In genomic region chr9:91690540-91691249, GRCh38 we compare ENCODE assay signal across 21 cellular contexts.
A peak's percentile ranks its signal among the peaks of the same experiment; 100 is the strongest.
DNase-seq lines count a peak whose midpoint lies in the region; ATAC-seq and TF ChIP-seq lines count a peak whose summit lies in the region.
"Had no signal": no experiment of that assay in that cellular context is flagged by ENCODE, and none has a peak within 500 bp of the region (broad histone marks: within the 10 kb centered on the region; RNA-seq: fewer than 3 reads in every experiment).

No MANE protein-coding gene starts in this region.

- DNase-seq in natural killer cell: no peak
- no peak for DNase-seq in natural killer cell treated with Interleukin-12 subunit alpha and Interleukin-12 subunit beta and Interleukin-15 and Interleukin-18, amount 100 ng/mL, for 72 hours (ENCODE audit: low spot score)
- peak; percentile 28 for DNase-seq in amniotic epithelial cell (ENCODE audit: low read depth)
- peak; percentile 42 for DNase-seq in mucosa of gallbladder (ENCODE audit: low spot score)
- no peak for DNase-seq in mesenteric fat pad (ENCODE audit: low spot score)
- DNase-seq: activated B cell treated with CpG ODN at 0.5 μM for 24 hours; activated CD4-positive, alpha-beta memory T cell treated with anti-CD3 and anti-CD28 coated beads, Interleukin-2, amount 10 ng/mL, durations not matched to agents 7 days and 5 days; activated T-cell treated with anti-CD3 and anti-CD28 coated beads, Interleukin-2, amount 50 U/mL, for 4 hours; DMS153; erythroblast; Karpas-422; naive B cell; NCI-H1694 treated with DMSO at 0.1 percent for 48 hours; NCI-H526 treated with DMSO at 0.1 percent for 48 hours; posterior cingulate gyrus had no signal

- ATAC-seq in natural killer cell (peak in 2 of 3 donors; percentile 34 to 50), GM21576 (IDR thresholded peaks at IDR 0.05; ENCODE audit: unreplicated experiment) (no peak), HG02884 (IDR thresholded peaks at IDR 0.05; ENCODE audit: unreplicated experiment) (no peak)
- no peak for ATAC-seq in natural killer cell treated with Interleukin-12 subunit alpha and Interleukin-12 subunit beta and Interleukin-15 and Interleukin-18, amount 100 ng/mL, for 72 hours
- ATAC-seq: activated T-cell treated with anti-CD3 and anti-CD28 coated beads, Interleukin-2, amount 50 U/mL, for 4 hours had no signal

- H3K27ac Mint-ChIP-seq in natural killer cell: peak overlapping the region in 1 of 2 donors; percentile 55
- H3K27ac Mint-ChIP-seq in natural killer cell treated with Interleukin-12 subunit alpha and Interleukin-12 subunit beta and Interleukin-15 and Interleukin-18, amount 100 ng/mL, for 72 hours: peak overlapping the region in 1 of 2 donors; percentile 16
- H3K27ac Mint-ChIP-seq: activated B cell treated with CpG ODN at 0.5 μM for 24 hours; activated CD4-positive, alpha-beta memory T cell treated with anti-CD3 and anti-CD28 coated beads, Interleukin-2, amount 10 ng/mL, durations not matched to agents 7 days and 5 days; activated naive CD4-positive, alpha-beta T cell treated with anti-CD3 and anti-CD28 coated beads, Interleukin-2, amount 50 U/mL, for 24 hours; B cell; brain; T-helper 2 cell treated with Interferon-gamma antibody and Interleukin-4, amounts not matched to agents 5 μg/mL and 100 μg/mL, for 36 hours had no signal

- H3K27me3 Mint-ChIP-seq in natural killer cell (ENCODE audit: low read depth in 2 of 2): no peaks in the 10 kb centered on the region
- peaks cover 0 to 7% of the 10 kb centered on the region in 2 donors for H3K27me3 Mint-ChIP-seq in natural killer cell treated with Interleukin-12 subunit alpha and Interleukin-12 subunit beta and Interleukin-15 and Interleukin-18, amount 100 ng/mL, for 72 hours
- H3K27me3 Mint-ChIP-seq: activated naive CD4-positive, alpha-beta T cell treated with anti-CD3 and anti-CD28 coated beads, Interleukin-2, amount 50 U/mL, for 24 hours had no signal

- no peaks in the 10 kb centered on the region for H3K36me3 Mint-ChIP-seq in natural killer cell
- H3K36me3 Mint-ChIP-seq in natural killer cell treated with Interleukin-12 subunit alpha and Interleukin-12 subunit beta and Interleukin-15 and Interleukin-18, amount 100 ng/mL, for 72 hours: no peaks in the 10 kb centered on the region
- H3K36me3 Mint-ChIP-seq: activated naive CD4-positive, alpha-beta T cell treated with anti-CD3 and anti-CD28 coated beads, Interleukin-2, amount 50 U/mL, for 24 hours; brain; naive B cell had no signal

- intact Hi-C loops in natural killer cell (cut with micrococcal nuclease): no loop called here

- H3K4me1 Mint-ChIP-seq in natural killer cell: peaks cover 20 to 24% of the 10 kb centered on the region in 2 donors
- peaks cover 6 to 19% of the 10 kb centered on the region in 2 donors for H3K4me1 Mint-ChIP-seq in natural killer cell treated with Interleukin-12 subunit alpha and Interleukin-12 subunit beta and Interleukin-15 and Interleukin-18, amount 100 ng/mL, for 72 hours (ENCODE audit: low read depth in 2 of 2)
- H3K4me1 Mint-ChIP-seq: activated B cell treated with CpG ODN at 0.5 μM for 24 hours; activated naive CD4-positive, alpha-beta T cell treated with anti-CD3 and anti-CD28 coated beads, Interleukin-2, amount 50 U/mL, for 24 hours; B cell had no signal

- no peak for TF ChIP-seq CTCF in natural killer cell (IDR thresholded peaks at IDR 0.05)

- H3K9me3 Mint-ChIP-seq in natural killer cell: no peaks in the 10 kb centered on the region
- H3K9me3 Mint-ChIP-seq in natural killer cell treated with Interleukin-12 subunit alpha and Interleukin-12 subunit beta and Interleukin-15 and Interleukin-18, amount 100 ng/mL, for 72 hours: no peaks in the 10 kb centered on the region
- H3K9me3 Mint-ChIP-seq: activated B cell treated with CpG ODN at 0.5 μM for 24 hours; activated naive CD4-positive, alpha-beta T cell treated with anti-CD3 and anti-CD28 coated beads, Interleukin-2, amount 50 U/mL, for 24 hours; activated T-cell treated with anti-CD3 and anti-CD28 coated beads, Interleukin-2, amount 50 U/mL, for 4 hours; brain; T-helper 2 cell treated with Interferon-gamma antibody and Interleukin-4, amounts not matched to agents 5 μg/mL and 100 μg/mL, for 36 hours had no signal

- H3K4me3 Mint-ChIP-seq in natural killer cell: peak overlapping the region; percentile 41
- H3K4me3 Mint-ChIP-seq in natural killer cell treated with Interleukin-12 subunit alpha and Interleukin-12 subunit beta and Interleukin-15 and Interleukin-18, amount 100 ng/mL, for 72 hours: no peak overlapping the region
- H3K4me3 Mint-ChIP-seq: activated B cell treated with CpG ODN at 0.5 μM for 24 hours; activated CD4-positive, alpha-beta memory T cell treated with anti-CD3 and anti-CD28 coated beads, Interleukin-2, amount 10 ng/mL, durations not matched to agents 7 days and 5 days; activated naive CD4-positive, alpha-beta T cell treated with anti-CD3 and anti-CD28 coated beads, Interleukin-2, amount 50 U/mL, for 24 hours; activated T-cell treated with anti-CD3 and anti-CD28 coated beads, Interleukin-2, amount 50 U/mL, for 4 hours; B cell; brain; naive B cell; T-helper 2 cell treated with Interferon-gamma antibody and Interleukin-4, amounts not matched to agents 5 μg/mL and 100 μg/mL, for 36 hours had no signal

Comparison
In these comparisons a context has a peak if more than half of its experiments do, and no peak if none do; other contexts are left out.
1. ATAC-seq: peak in natural killer cell (2 of 3); none in natural killer cell treated with Interleukin-12 subunit alpha and Interleukin-12 subunit beta and Interleukin-15 and Interleukin-18, amount 100 ng/mL, for 72 hours (0 of 2), GM21576 (single experiment) and HG02884 (single experiment).
2. DNase-seq: peak in amniotic epithelial cell (single experiment) and mucosa of gallbladder (single experiment); none in natural killer cell (single experiment), natural killer cell treated with Interleukin-12 subunit alpha and Interleukin-12 subunit beta and Interleukin-15 and Interleukin-18, amount 100 ng/mL, for 72 hours (single experiment) and mesenteric fat pad (single experiment).